ENCODE assay signal across 1 cellular context in genomic region chr10:69181433-69181832, GRCh38.
TF ChIP-seq lines count a peak whose summit lies in the region.

No MANE protein-coding gene starts in this region.

TF ChIP-seq in IMR-90, 13 proteins besides CTCF, POLR2A, EP300 and RAD21 (continued from another document):
- TF ChIP-seq MAFK (IDR thresholded peaks at IDR 0.05; ENCODE audit: low read depth, low read length) (no peak), SMC3 (IDR thresholded peaks at IDR 0.05; ENCODE audit: low read depth, low read length) (no peak), BHLHE40 (IDR thresholded peaks at IDR 0.05; ENCODE audit: low read depth, low read length) (no peak)
